Comparison of ENCODE assay signal across 8 cellular contexts in genomic region chr17:28953444-28954118, GRCh38. TPM values are rescaled to one million over a fixed set of nuclear protein-coding genes. Genes with fewer than 3 reads are reported as not detected.
DNase-seq lines count a peak whose midpoint lies in the region; ATAC-seq and TF ChIP-seq lines count a peak whose summit lies in the region.
"Had no signal": no experiment of that assay in that cellular context is flagged by ENCODE, and none has a peak within 500 bp of the region (broad histone marks: within the 10 kb centered on the region; RNA-seq: fewer than 3 reads in every experiment).

No MANE protein-coding gene starts in this region.

- no peak overlapping the region for H3K4me3 ChIP-seq in colonic mucosa

- H3K9ac ChIP-seq in colonic mucosa (ENCODE audit: low read depth in 2 of 2, low read length in 2 of 2): no peak overlapping the region

- H3K36me3 Mint-ChIP-seq in type B pancreatic cell: no peaks in the 10 kb centered on the region
- H3K36me3 Mint-ChIP-seq: activated naive CD8-positive, alpha-beta T cell had no signal

- TF ChIP-seq CTCF in VCaP (conservative IDR thresholded peaks at IDR 0.05): peak; percentile 91
- peak; percentile 88 for TF ChIP-seq CTCF in colonic mucosa (IDR thresholded peaks at IDR 0.05)
- TF ChIP-seq CTCF in type B pancreatic cell (conservative IDR thresholded peaks at IDR 0.05): peak; percentile 81

- no peaks in the 10 kb centered on the region for H3K36me3 ChIP-seq in colonic mucosa

- peaks cover 3% of the 10 kb centered on the region for H3K4me1 Mint-ChIP-seq in type B pancreatic cell (ENCODE audit: unreplicated experiment)

- DNase-seq in DMS79 (lab: John Stamatoyannopoulos, UW) (peak; percentile 18), HT-29 (ENCODE audit: low spot score) (peak; percentile 38), colonic mucosa (peak; percentile 74), myocyte (ENCODE audit: low read depth) (peak; percentile 51), type B pancreatic cell (ENCODE audit: extremely low spot score, unreplicated experiment) (no peak)

- peak overlapping the region; percentile 100 for H3K27ac ChIP-seq in VCaP
- no peak overlapping the region for H3K27ac ChIP-seq in colonic mucosa

- intact Hi-C loops in colonic mucosa (cut with DNase I): no loop called here

- no peaks in the 10 kb centered on the region for H3K4me1 ChIP-seq in colonic mucosa

- ATAC-seq in HG03571 (IDR thresholded peaks at IDR 0.05; ENCODE audit: unreplicated experiment): no peak

- H3K4me3 Mint-ChIP-seq in type B pancreatic cell: peak overlapping the region; percentile 59
- H3K4me3 Mint-ChIP-seq: activated naive CD8-positive, alpha-beta T cell had no signal

- no peaks in the 10 kb centered on the region for H3K9me3 ChIP-seq in colonic mucosa

- no peak overlapping the region for H3K27ac Mint-ChIP-seq in type B pancreatic cell
- H3K27ac Mint-ChIP-seq: activated naive CD8-positive, alpha-beta T cell had no signal

- no peaks in the 10 kb centered on the region for H3K27me3 Mint-ChIP-seq in type B pancreatic cell
- H3K27me3 Mint-ChIP-seq: activated naive CD8-positive, alpha-beta T cell had no signal

- H3K9me3 Mint-ChIP-seq in type B pancreatic cell: no peaks in the 10 kb centered on the region

- no peaks in the 10 kb centered on the region for H3K27me3 ChIP-seq in colonic mucosa

RNA-seq across cellular contexts. Expression of gene PHF12, which starts 2.3 kb away (rescaled TPM):
- total RNA-seq in HT-29 (2014; rRNA removed; shearing (Covaris generic)): 32.0 and 34.7 TPM in 2 replicates
- total RNA-seq in colonic mucosa (10 to 100 TPM; 37.7 to 42.2 TPM), myocyte (18.5 and 21.4 TPM in 2 replicates), type B pancreatic cell (ENCODE audit: low replicate concordance) (47.8 and 58.0 TPM in 2 replicates)
- polyA plus RNA-seq in myocyte (2012): 20.0 TPM

RNA-seq across cellular contexts. Expression of gene DHRS13, which starts 50.7 kb away (rescaled TPM):
- 15.2 and 17.6 TPM in 2 replicates for total RNA-seq in HT-29 (2014; rRNA removed; shearing (Covaris generic))
- total RNA-seq in colonic mucosa (10 to 100 TPM in 1 of 2 donors, 1 to 10 TPM in 1; 8.7 to 22.8 TPM), myocyte (3.3 and 5.3 TPM in 2 replicates), type B pancreatic cell (ENCODE audit: low replicate concordance) (19.3 and 20.4 TPM in 2 replicates)
- 1.0 TPM for polyA plus RNA-seq in myocyte (2012)

RNA-seq across cellular contexts. Expression of gene SEZ6, which starts 52.3 kb away (rescaled TPM):
- 0.05 TPM in 1 of 2 replicates, not detected in the other for total RNA-seq in HT-29 (2014; rRNA removed; shearing (Covaris generic))
- total RNA-seq in colonic mucosa (under 1 TPM in 1 of 2 donors, not detected in 1; 0.37 TPM), myocyte (0.16 and 0.57 TPM in 2 replicates), type B pancreatic cell (ENCODE audit: low replicate concordance) (6.9 and 11.5 TPM in 2 replicates)
- 0.78 TPM for polyA plus RNA-seq in myocyte (2012)

RNA-seq across cellular contexts. Expression of gene FLOT2, which starts 56.0 kb away (rescaled TPM):
- total RNA-seq in HT-29 (2014; rRNA removed; shearing (Covaris generic)): 49.7 and 55.6 TPM in 2 replicates
- total RNA-seq in colonic mucosa (100 to 1,000 TPM in 1 of 2 donors, 10 to 100 TPM in 1; 92.1 to 125 TPM), myocyte (30.1 and 36.4 TPM in 2 replicates), type B pancreatic cell (ENCODE audit: low replicate concordance) (73.1 and 90.6 TPM in 2 replicates)
- polyA plus RNA-seq in myocyte (2012): 46.7 TPM
